ENCODE assay signal across 25 cellular contexts in the genomic region with DNA sequence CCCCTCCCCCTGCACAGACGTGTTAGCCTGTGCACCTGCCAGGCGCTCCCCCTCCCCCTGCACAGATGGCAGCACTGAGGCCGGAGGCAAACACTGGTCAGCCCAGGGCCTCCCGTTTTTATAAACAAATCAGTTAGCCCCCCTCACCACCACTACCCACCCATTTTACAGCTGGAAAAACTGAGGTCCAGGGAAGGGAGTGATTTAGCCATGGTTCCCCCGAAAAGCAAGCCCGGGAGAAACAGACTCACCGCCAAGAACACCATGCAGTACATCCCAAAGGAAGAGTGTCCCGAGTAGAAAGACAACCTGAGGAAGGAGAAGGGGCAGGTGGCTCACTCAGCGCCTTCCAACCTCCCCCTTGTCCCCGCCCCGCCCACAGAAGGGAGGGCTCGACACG. TPM values are rescaled to one million over a fixed set of nuclear protein-coding genes. Genes with fewer than 3 reads are reported as not detected.
A peak's percentile ranks its signal among the peaks of the same experiment; 100 is the strongest.
DNase-seq lines count a peak whose midpoint lies in the region; ATAC-seq, FAIRE-seq and TF ChIP-seq lines count a peak whose summit lies in the region.
"Had no signal": no experiment of that assay in that cellular context is flagged by ENCODE, and none has a peak within 500 bp of the region (broad histone marks: within the 10 kb centered on the region; RNA-seq: fewer than 3 reads in every experiment).

No MANE protein-coding gene starts in this region.

- POLR2A ChIA-PET in HepG2 (lab: Yijun Ruan, JAX), result no interaction called here

- H3K36me3 ChIP-seq in HepG2 (replicated peaks in 1 of 2; ENCODE audit: control insufficient read depth in 1 of 2, insufficient read depth in 2 of 2, low read length in 2 of 2) (no peaks in the 10 kb centered on the region), right lobe of liver (no peaks in the 10 kb centered on the region), bronchial epithelial cell (ENCODE audit: control insufficient read depth, insufficient read depth, low read length) (peaks cover 9% of the 10 kb centered on the region)
- H3K36me3 ChIP-seq: SJSA1 had no signal

- H3K9ac ChIP-seq in HepG2 (ENCODE audit: insufficient read depth, low read depth, low read length), result no peak overlapping the region
- H3K9ac ChIP-seq: GM23248 had no signal

- H3K27me3 ChIP-seq in HepG2 (ENCODE audit: control insufficient read depth in 1 of 2, insufficient read depth in 2 of 2, low read length in 2 of 2) (peaks cover 4 to 23% of the 10 kb centered on the region in 2 experiments; a peak in 4 of 5 replicates), right lobe of liver (no peaks in the 10 kb centered on the region), bronchial epithelial cell (ENCODE audit: control insufficient read depth, insufficient read depth, low read length) (no peaks in the 10 kb centered on the region)
- H3K27me3 ChIP-seq: SJSA1 had no signal

- ATAC-seq in HepG2 (no peak), right lobe of liver (no peak)

- intact Hi-C loops in HepG2 (cut with micrococcal nuclease; ENCODE audit: unreplicated experiment) (no loop called here), right lobe of liver (cut with DNase I) (no loop called here)

- no peak overlapping the region for H3K27ac ChIP-seq in HepG2 (ENCODE audit: extremely low read length, insufficient read depth, low read length)
- no peak overlapping the region for H3K27ac ChIP-seq in right lobe of liver
- H3K27ac ChIP-seq: GM23248, PC-9, SJSA1 had no signal

- no peak for TF ChIP-seq RAD21 in HepG2 (CRISPR knock-in tag; IDR thresholded peaks at IDR 0.05)

- BruUV-seq in HepG2 (replicated peaks; lab: Mats Ljungman, UMichigan), result no TSS peak

- H3K4me2 ChIP-seq in HepG2 (ENCODE audit: low read depth, low read length), result no peak overlapping the region
- H3K4me2 ChIP-seq: PC-9 had no signal

- CTCF ChIA-PET in HepG2 (lab: Yijun Ruan, JAX; ENCODE audit: low intra/inter-chr PET ratio, low total read pairs), result no interaction called here

- H4K20me1 ChIP-seq in HepG2 (ENCODE audit: insufficient read depth, low read length), result no peaks in the 10 kb centered on the region

- TF ChIP-seq EP300 in HepG2 (IDR thresholded peaks at IDR 0.05; ENCODE audit: low read depth in 2 of 2, low read length in 2 of 2), result no peak
- TF ChIP-seq EP300 in HepG2 (CRISPR knock-in tag; IDR thresholded peaks at IDR 0.05; ENCODE audit: borderline replicate concordance), result no peak

- TF ChIP-seq POLR2A in HepG2 (IDR thresholded peaks at IDR 0.05; ENCODE audit: insufficient read depth in 1 of 2, low read depth in 2 of 2, low read length in 2 of 2) (no peak), right lobe of liver (IDR thresholded peaks at IDR 0.05) (no peak)

- H3K4me1 ChIP-seq in HepG2 (ENCODE audit: insufficient read depth, low read length) (no peaks in the 10 kb centered on the region), right lobe of liver (no peaks in the 10 kb centered on the region)
- H3K4me1 ChIP-seq: Caco-2, SJSA1 had no signal

- TF ChIP-seq CTCF in HepG2 (CRISPR knock-in tag; IDR thresholded peaks at IDR 0.05), result no peak
- TF ChIP-seq CTCF in right lobe of liver (IDR thresholded peaks at IDR 0.05), result no peak
- no peak for TF ChIP-seq CTCF in bronchial epithelial cell (IDR thresholded peaks at IDR 0.05; ENCODE audit: insufficient read depth, low read length, severe bottlenecking)

- 40% methylated on average over 12 of the region's 13 CpGs for WGBS in HepG2 (ENCODE audit: low lambda C conversion rate)
- WGBS in right lobe of liver (ENCODE audit: insufficient coverage, low coverage, low lambda C conversion rate, missing lambda C conversion rate), result 54% methylated on average over 5 of the region's 13 CpGs

- H3K9me3 ChIP-seq in HepG2 (ENCODE audit: low read length) (no peaks in the 10 kb centered on the region), right lobe of liver (no peaks in the 10 kb centered on the region)
- H3K9me3 ChIP-seq: Caco-2, SJSA1 had no signal

- no peak for FAIRE-seq in HepG2 (lab: Jason Lieb, UNC)
- peak; percentile 13 for FAIRE-seq in bronchial epithelial cell (lab: Jason Lieb, UNC)
- FAIRE-seq: GM12892 had no signal

- no peaks in the 10 kb centered on the region for H3K79me2 ChIP-seq in HepG2 (ENCODE audit: insufficient read depth, low read length)

- no peak overlapping the region for H2AFZ ChIP-seq in HepG2 (ENCODE audit: low read length)
- H2AFZ ChIP-seq: GM23248, PC-9 had no signal

- H3K4me3 ChIP-seq in HepG2 (replicated peaks in 1 of 3; ENCODE audit: insufficient read depth in 1 of 3, low read depth in 2 of 3, low read length in 3 of 3) (no peak overlapping the region), right lobe of liver (no peak overlapping the region), bronchial epithelial cell (ENCODE audit: low read depth, low read length) (no peak overlapping the region)
- H3K4me3 ChIP-seq: GM23248, PC-9, SJSA1 had no signal

- in situ Hi-C loops in HepG2 (cut with HindIII; ENCODE audit: extremely low pct_ligation_motif_present, low pct_unique_long_range_greater_than_20kb), result no loop called here

- DNase-seq in HepG2 (ENCODE audit: low spot score) (no peak), right lobe of liver (no peak), NCI-H2029 (lab: John Stamatoyannopoulos, UW) (peak; percentile 47), bronchial epithelial cell (ENCODE audit: low read depth) (no peak), superior temporal gyrus (ENCODE audit: extremely low spot score) (no peak)
- DNase-seq in activated naive CD4-positive, alpha-beta T cell (lab: John Stamatoyannopoulos, UW), result no peak
- DNase-seq in activated effector memory CD4-positive, alpha-beta T cell treated with Interleukin-2 at 50 U/mL for 16 hours, result no peak
- DNase-seq: C1 segment of cervical spinal cord; Caco-2; CD4-positive, alpha-beta memory T cell; DMS 273 treated with DMSO at 0.1 percent for 48 hours; DND-41; GM23248; HCEC 1CT; NCI-H1092; NCI-H1694 treated with DMSO at 0.1 percent for 48 hours; NCI-H2171 treated with DMSO at 0.1 percent for 48 hours; NCI-H446; NCI-H524 treated with DMSO at 0.1 percent for 48 hours; NCI-H82; PC-9; Right ventricle myocardium superior; T-helper 2 cell had no signal

TF ChIP-seq in HepG2, 621 proteins besides CTCF, POLR2A, EP300 and RAD21:
- TF ChIP-seq ZNF629 (CRISPR knock-in tag; conservative IDR thresholded peaks at IDR 0.05) (peak; percentile 54), ATM (IDR thresholded peaks at IDR 0.05; ENCODE audit: borderline replicate concordance) (no peak)

RNA-seq across cellular contexts. Expression of a gene that starts 8.7 kb away (rescaled TPM):
- total RNA-seq in HepG2 (2016; rRNA removed; fragmentation: Illumina TruSeq; extraction: Trizol), result not detected in 2 replicates
- total RNA-seq in HepG2 (2016; cell fraction: cytosol; rRNA removed; fragmentation: Illumina TruSeq; extraction: Trizol; ENCODE audit: low read depth), result not detected in 2 replicates
- not detected in 2 replicates for total RNA-seq in HepG2 (2016; cell fraction: insoluble cytoplasmic fraction; rRNA removed; fragmentation: Illumina TruSeq; extraction: Trizol)
- total RNA-seq in HepG2 (2016; cell fraction: membrane; rRNA removed; fragmentation: Illumina TruSeq; extraction: Trizol), result not detected in 2 replicates
- not detected in 2 replicates for total RNA-seq in HepG2 (2016; cell fraction: nucleus; rRNA removed; fragmentation: Illumina TruSeq; extraction: Trizol)
- polyA plus RNA-seq in HepG2 (2011; rRNA removed), result not detected in 2 replicates
- 0.07 TPM in 1 of 2 replicates, not detected in the other for polyA plus RNA-seq in HepG2 (2011; cell fraction: cytosol; rRNA removed)
- polyA plus RNA-seq in HepG2 (2011; cell fraction: nucleus; rRNA removed), result 0.19 and 0.31 TPM in 2 replicates
- polyA plus RNA-seq in HepG2 (2012), result 0.16 TPM in 1 of 2 replicates, not detected in the other
- polyA plus RNA-seq in HepG2 (2016; cell fraction: cytosol; fragmentation: Illumina TruSeq; extraction: Trizol; ENCODE audit: low read depth), result not detected in 2 replicates
- polyA plus RNA-seq in HepG2 (2016; cell fraction: insoluble cytoplasmic fraction; fragmentation: Illumina TruSeq; extraction: Trizol; ENCODE audit: low read depth), result not detected in 2 replicates
- not detected in 2 replicates for polyA plus RNA-seq in HepG2 (2016; cell fraction: membrane; fragmentation: Illumina TruSeq; extraction: Trizol; ENCODE audit: low read depth)
- polyA plus RNA-seq in HepG2 (2016; cell fraction: nucleus; fragmentation: Illumina TruSeq; extraction: Trizol; ENCODE audit: insufficient read depth, low read depth), result not detected in 2 replicates
- 78.3 TPM in 1 of 2 replicates, not detected in the other for polyA minus RNA-seq in HepG2 (2011; rRNA and poly(A)+ RNA removed; ENCODE audit: low replicate concordance)
- not detected in 2 replicates for polyA minus RNA-seq in HepG2 (2011; cell fraction: cytosol; rRNA and poly(A)+ RNA removed)
- polyA minus RNA-seq in HepG2 (2011; cell fraction: nucleus; rRNA and poly(A)+ RNA removed), result not detected in 2 replicates
- total RNA-seq in right lobe of liver, result 1 to 10 TPM in 5 of 6 experiments, under 1 TPM in 1; 0.83 to 2.7 (median 1.8) TPM
- total RNA-seq in bronchial epithelial cell, result 39.8 and 86.9 TPM in 2 replicates

Comparison
In these comparisons a context has a peak if more than half of its experiments do, and no peak if none do; other contexts are left out.
1. RNA of a gene that starts 8.7 kb away (total RNA-seq): 39.8 to 86.9 TPM in bronchial epithelial cell; 0.83 to 2.7 TPM in right lobe of liver and not detected in HepG2; every median in the first group is over 10 times any median in the second.